Comparison of ENCODE assay signal across 12 cellular contexts in genomic region chr9:109781086-109781485, GRCh38. TPM values are rescaled to one million over a fixed set of nuclear protein-coding genes. Genes with fewer than 3 reads are reported as not detected.
DNase-seq lines count a peak whose midpoint lies in the region; ATAC-seq, FAIRE-seq and TF ChIP-seq lines count a peak whose summit lies in the region.
"Had no signal": no experiment of that assay in that cellular context is flagged by ENCODE, and none has a peak within 500 bp of the region (broad histone marks: within the 10 kb centered on the region; RNA-seq: fewer than 3 reads in every experiment).

No MANE protein-coding gene starts in this region.

- POLR2A ChIA-PET in BJ (lab: Charles Lee) = no interaction called here

- peak; percentile 10 for ATAC-seq in left ventricle myocardium superior
- no peak for ATAC-seq in psoas muscle
- ATAC-seq: GM12878 had no signal

- no peak overlapping the region for H3K27ac ChIP-seq in psoas muscle
- peak overlapping the region in 1 of 2 donors; percentile 63 for H3K27ac ChIP-seq in small intestine (ENCODE audit: low read depth in 1 of 2, low read length in 1 of 2)
- H3K27ac ChIP-seq: C4-2B had no signal

- no peak for DNase-seq in BJ (ENCODE audit: low read depth)
- no peak for DNase-seq in astrocyte of the spinal cord (ENCODE audit: low read depth, low spot score)
- no peak for DNase-seq in left ventricle myocardium superior
- no peak for DNase-seq in psoas muscle
- no peak for DNase-seq in effector CD4-positive, alpha-beta T cell
- no peak for DNase-seq in activated CD4-positive, CD25-positive, alpha-beta regulatory T cell treated with anti-CD3 and anti-CD28 coated beads, Interleukin-2, amount 50 U/mL, for 72 hours
- no peak for DNase-seq in small intestine
- DNase-seq in cortex of kidney (lab: John Stamatoyannopoulos, UW) = no peak
- DNase-seq: NCI-H1436 treated with DMSO at 0.1 percent for 48 hours had no signal

- CTCF ChIA-PET in BJ (lab: Yijun Ruan, JAX) = interaction anchor here (0.6 to 3.2 kb wide), 5 partner anchors 10 to 403 kb away, joined by 3 to 8 read pairs (median 4); no protein-coding TSS in a partner anchor

- 14 to 27% (median 15%) methylated on average over 5 of the region's 5 CpGs for WGBS in psoas muscle, 3 donors
- 58 to 80% (median 63%) methylated on average over 5 of the region's 5 CpGs for WGBS in small intestine, 3 donors

- intact Hi-C loops in left ventricle myocardium superior (cut with micrococcal nuclease) = no loop called here
- intact Hi-C loops in psoas muscle (cut with DNase I) = no loop called here

- H3K4me3 ChIP-seq in BJ (ENCODE audit: low read depth, low read length) = peak overlapping the region; percentile 68
- H3K4me3 ChIP-seq in astrocyte of the spinal cord (ENCODE audit: low read depth, low read length) = peak overlapping the region; percentile 68
- H3K4me3 ChIP-seq in psoas muscle = peak overlapping the region; percentile 70
- H3K4me3 ChIP-seq in small intestine (ENCODE audit: low read depth in 1 of 2, low read length in 2 of 2) = no peak overlapping the region
- H3K4me3 ChIP-seq: GM12878 had no signal

- no peaks in the 10 kb centered on the region for H3K36me3 ChIP-seq in BJ (ENCODE audit: control insufficient read depth, insufficient read depth, low read length)
- no peaks in the 10 kb centered on the region for H3K36me3 ChIP-seq in psoas muscle (ENCODE audit: insufficient read depth in 1 of 2, low read depth in 1 of 2)
- no peaks in the 10 kb centered on the region for H3K36me3 ChIP-seq in small intestine (ENCODE audit: control insufficient read depth in 2 of 2, insufficient read depth in 2 of 2, low read length in 2 of 2)

- no peaks in the 10 kb centered on the region for H3K9me3 ChIP-seq in psoas muscle
- no peaks in the 10 kb centered on the region for H3K9me3 ChIP-seq in small intestine (ENCODE audit: control insufficient read depth, low read depth)

- H3K27me3 ChIP-seq in BJ (ENCODE audit: control insufficient read depth, insufficient read depth, low read length) (no peaks in the 10 kb centered on the region), psoas muscle (ENCODE audit: insufficient read depth in 3 of 3, low read length in 2 of 3) (peaks cover 0 to 12% (median 5%) of the 10 kb centered on the region in 3 donors), small intestine (ENCODE audit: control insufficient read depth in 2 of 2, insufficient read depth in 2 of 2, low read length in 2 of 2) (no peaks in the 10 kb centered on the region)

- in situ Hi-C loops in astrocyte of the spinal cord (cut with HindIII; ENCODE audit: low sequenced_read_pairs) = no loop called here

- H3K4me1 ChIP-seq in psoas muscle = no peaks in the 10 kb centered on the region
- H3K4me1 ChIP-seq in small intestine (ENCODE audit: control insufficient read depth in 2 of 2, insufficient read depth in 1 of 2, low read depth in 1 of 2, low read length in 1 of 2) = no peaks in the 10 kb centered on the region

- TF ChIP-seq CTCF in BJ (IDR thresholded peaks at IDR 0.05; ENCODE audit: insufficient read depth, low read depth, low read length) (no peak), astrocyte of the spinal cord (IDR thresholded peaks at IDR 0.05; ENCODE audit: low read depth, low read length) (no peak), psoas muscle (IDR thresholded peaks at IDR 0.05) (no peak)

- no peak for FAIRE-seq in small intestine (lab: Jason Lieb, UNC)
- FAIRE-seq: GM12878, urothelium cell line had no signal

RNA-seq across cellular contexts. Expression of gene PALM2AKAP2, which starts 1.1 kb away (rescaled TPM):
- 7.8 and 8.7 TPM in 2 replicates for polyA plus RNA-seq in BJ (2011; rRNA removed)
- polyA minus RNA-seq in BJ (2011; rRNA and poly(A)+ RNA removed) = 6.4 and 14.0 TPM in 2 replicates
- total RNA-seq in left ventricle myocardium superior = 76.1 TPM
- 10 to 100 TPM in 2 of 4 donors, 1 to 10 TPM in 2; 1.1 to 16.6 (median 11.2) TPM for total RNA-seq in psoas muscle
- polyA plus RNA-seq in psoas muscle = 1 to 10 TPM in 1 of 3 donors, under 1 TPM in 2; 0.16 to 1.6 (median 0.17) TPM
- polyA plus RNA-seq in small intestine = under 1 TPM in 1 of 3 donors, not detected in 2; 0.81 TPM
- total RNA-seq: GM12878 had no signal

Comparison
In these comparisons a context has a peak if more than half of its experiments do, and no peak if none do; other contexts are left out.
1. H3K4me3 ChIP-seq: peak in BJ (single experiment), astrocyte of the spinal cord (single experiment) and psoas muscle (single experiment); none in small intestine (0 of 2).